ENCODE assay signal across 9 cellular contexts in the genomic region with DNA sequence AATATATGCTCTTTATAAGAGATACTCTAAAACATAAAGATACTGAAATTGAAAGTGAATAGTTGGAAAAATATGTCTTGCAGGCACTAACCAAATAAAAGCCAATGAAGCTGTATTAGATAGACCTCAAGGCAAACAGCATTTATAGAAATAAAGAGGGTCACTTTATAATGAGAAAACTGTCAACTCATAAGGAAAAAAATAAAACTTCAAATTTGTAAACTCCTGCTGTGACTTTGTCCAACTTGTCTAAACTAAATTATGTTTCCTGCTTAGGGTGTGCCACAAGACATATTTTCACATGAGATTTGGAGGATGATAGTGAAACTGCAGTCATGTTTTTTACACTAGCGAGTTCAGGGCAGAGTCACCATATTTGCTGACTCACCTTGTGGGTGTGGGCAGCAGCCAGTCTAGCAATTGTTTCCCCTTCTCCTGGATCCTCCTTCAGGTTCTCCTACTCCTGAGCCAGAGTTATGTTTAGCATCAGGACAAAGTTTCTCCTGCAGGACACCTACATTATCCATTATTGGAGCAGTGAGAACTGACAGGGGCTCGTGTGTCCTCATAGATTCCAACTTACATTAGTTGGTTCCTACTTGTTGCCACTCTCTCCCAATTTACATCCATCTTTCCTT. TPM values are rescaled to one million over a fixed set of nuclear protein-coding genes. Genes with fewer than 3 reads are reported as not detected.
DNase-seq lines count a peak whose midpoint lies in the region; ATAC-seq, FAIRE-seq and TF ChIP-seq lines count a peak whose summit lies in the region.
"Had no signal": no experiment of that assay in that cellular context is flagged by ENCODE, and none has a peak within 500 bp of the region (broad histone marks: within the 10 kb centered on the region; RNA-seq: fewer than 3 reads in every experiment).

No MANE protein-coding gene starts in this region.

- CTCF ChIA-PET in Panc1 (lab: Charles Lee), result no interaction called here

- in situ Hi-C loops in Panc1 (cut with HindIII; ENCODE audit: low pct_unique_long_range_greater_than_20kb, low sequenced_read_pairs), result no loop called here

- no peaks in the 10 kb centered on the region for H3K4me1 ChIP-seq in Panc1 (ENCODE audit: control insufficient read depth, insufficient read depth, low read length)
- H3K4me1 ChIP-seq: SJCRH30 had no signal

- H3K27me3 ChIP-seq in Panc1 (ENCODE audit: control insufficient read depth, insufficient read depth, low read length), result no peaks in the 10 kb centered on the region
- H3K27me3 ChIP-seq: SJCRH30 had no signal

- intact Hi-C loops in Panc1 (cut with micrococcal nuclease; ENCODE audit: unreplicated experiment), result no loop called here

- no peaks in the 10 kb centered on the region for H3K9me3 ChIP-seq in Panc1 (ENCODE audit: control insufficient read depth, insufficient read depth, low read depth, low read length)
- H3K9me3 ChIP-seq: SJCRH30 had no signal

- TF ChIP-seq POLR2A in H54 (IDR thresholded peaks at IDR 0.05; ENCODE audit: low read depth, low read length) (no peak), erythroblast (IDR thresholded peaks at IDR 0.05; ENCODE audit: low read length) (peak; percentile 36)

- H3K36me3 ChIP-seq in Panc1 (ENCODE audit: control insufficient read depth, insufficient read depth, low read length), result no peaks in the 10 kb centered on the region
- H3K36me3 ChIP-seq: SJCRH30 had no signal

- peak overlapping the region; percentile 8 to 26; a peak in 2 of 4 replicates for H3K4me3 ChIP-seq in Panc1 (ENCODE audit: low read depth in 2 of 2, low read length in 2 of 2)
- H3K4me3 ChIP-seq: SJCRH30 had no signal

- DNase-seq in GF-D8 (lab: John Stamatoyannopoulos, UW), result peak; percentile 31
- peak; percentile 12 for DNase-seq in H54 (ENCODE audit: insufficient read length, low spot score)
- peak; percentile 24 for DNase-seq in Panc1 (ENCODE audit: low read depth, low spot score)
- DNase-seq in erythroblast (lab: John Stamatoyannopoulos, UW), result peak; percentile 90
- no peak for DNase-seq in T1000 (lab: John Stamatoyannopoulos, UW)
- DNase-seq in frontal cortex (ENCODE audit: low spot score in 2 of 2), result no peak
- DNase-seq in activated CD8-positive, alpha-beta memory T cell treated with anti-CD3 and anti-CD28 coated beads for 24 hours, result no peak
- DNase-seq in effector CD4-positive, alpha-beta T cell, result no peak

- no TSS peak for BruUV-seq in Panc1 (replicated peaks; lab: Mats Ljungman, UMichigan)

- POLR2A ChIA-PET in Panc1 (lab: Charles Lee), result no interaction called here

- peak overlapping the region; percentile 61; the same call in 1 of the 2 replicates for H3K27ac ChIP-seq in Panc1 (ENCODE audit: low read length)
- H3K27ac ChIP-seq: SJCRH30 had no signal

- no peak for TF ChIP-seq CTCF in Panc1 (IDR thresholded peaks at IDR 0.05)

- peak; percentile 82; the same call in 1 of the 2 replicates for ATAC-seq in Panc1

- FAIRE-seq in H54 (lab: Jason Lieb, UNC), result peak; percentile 97
- FAIRE-seq in frontal cortex (lab: Jason Lieb, UNC), result no peak

RNA-seq across cellular contexts. Expression of gene CD53, which starts 43.8 kb away (rescaled TPM):
- total RNA-seq in Panc1 (2021; ENCODE audit: unreplicated experiment) (0.49 TPM), frontal cortex (9.8 TPM)
- polyA plus RNA-seq in Panc1 (2012; ENCODE audit: insufficient read length), result not detected

RNA-seq across cellular contexts. Expression of gene LRIF1, which starts 46.9 kb away (rescaled TPM):
- total RNA-seq in Panc1 (2021; ENCODE audit: unreplicated experiment) (34.1 TPM), frontal cortex (20.8 TPM)
- polyA plus RNA-seq in Panc1 (2012; ENCODE audit: insufficient read length), result 17.7 TPM

Comparison
In these comparisons a context has a peak if more than half of its experiments do, and no peak if none do; other contexts are left out.
1. DNase-seq: peak in GF-D8 (single experiment), H54 (single experiment), Panc1 (single experiment) and erythroblast (2 of 2); none in T1000 (single experiment), frontal cortex (0 of 2), activated CD8-positive, alpha-beta memory T cell treated with anti-CD3 and anti-CD28 coated beads for 24 hours (single experiment) and effector CD4-positive, alpha-beta T cell (single experiment).